In the genomic region with DNA sequence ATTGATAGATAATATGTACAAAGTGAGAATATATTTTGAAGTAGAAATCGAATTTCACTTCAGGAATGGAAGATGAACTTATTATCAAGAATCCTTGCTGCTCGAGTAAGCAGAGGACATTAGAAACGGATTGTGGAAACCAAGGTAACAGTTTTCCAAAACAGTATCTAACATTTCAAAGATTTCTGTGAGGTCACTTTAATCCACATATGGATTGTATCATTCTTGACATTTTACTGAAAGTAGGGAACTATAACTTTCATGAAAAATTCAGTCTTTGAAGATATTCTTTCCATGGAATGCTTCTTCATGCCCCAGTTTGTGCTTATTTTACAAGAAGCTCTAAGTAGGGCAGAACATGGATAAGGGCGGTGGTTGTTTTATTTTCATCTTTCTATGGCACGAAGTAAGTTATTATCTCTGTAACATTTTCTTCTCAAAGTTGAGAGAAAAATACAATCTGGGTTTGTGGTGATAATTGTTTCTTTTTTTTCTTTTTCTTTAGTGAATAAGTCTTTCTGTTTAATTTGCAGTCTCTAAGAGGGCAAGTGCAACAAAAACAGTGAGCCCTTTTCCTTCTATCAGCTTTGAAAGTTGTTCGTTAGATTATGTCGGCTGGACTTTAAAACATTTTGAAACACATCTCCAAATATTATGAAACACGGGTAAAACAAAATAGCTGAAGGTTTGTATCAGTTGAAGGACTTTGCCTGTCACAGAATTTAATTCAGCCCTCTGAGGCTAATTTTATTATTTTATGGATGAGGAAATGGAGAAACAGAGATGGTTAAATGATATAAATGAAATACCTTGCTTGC, we compare ENCODE assay signal across 19 cellular contexts.
"Had no signal": no experiment of that assay in that cellular context is flagged by ENCODE, and none has a peak within 500 bp of the region (broad histone marks: within the 10 kb centered on the region; RNA-seq: fewer than 3 reads in every experiment).

No MANE protein-coding gene starts in this region.

- H3K36me3 Mint-ChIP-seq: activated naive CD4-positive, alpha-beta T cell treated with anti-CD3 and anti-CD28 coated beads, Interleukin-2, amount 50 U/mL, for 24 hours; brain; mesothelial cell of epicardium had no signal

- H3K9me3 ChIP-seq: esophagus squamous epithelium, prostate gland, right atrium auricular region, thyroid gland, upper lobe of right lung had no signal

- H3K27ac Mint-ChIP-seq: activated CD4-positive, alpha-beta memory T cell treated with anti-CD3 and anti-CD28 coated beads, Interleukin-2, amount 10 ng/mL, durations not matched to agents 7 days and 5 days; activated naive CD4-positive, alpha-beta T cell treated with anti-CD3 and anti-CD28 coated beads, Interleukin-2, amount 50 U/mL, for 24 hours; brain; effector memory CD8-positive, alpha-beta T cell; mesothelial cell of epicardium; natural killer cell had no signal

- H3K4me3 ChIP-seq: esophagus squamous epithelium, prostate gland, SK-N-MC, thyroid gland, upper lobe of right lung had no signal

- H3K4me1 ChIP-seq: esophagus squamous epithelium, prostate gland, right atrium auricular region, thyroid gland, upper lobe of right lung had no signal

- H3K4me1 Mint-ChIP-seq: activated CD4-positive, alpha-beta memory T cell treated with anti-CD3 and anti-CD28 coated beads, Interleukin-2, amount 10 ng/mL, durations not matched to agents 7 days and 5 days; activated naive CD4-positive, alpha-beta T cell treated with anti-CD3 and anti-CD28 coated beads, Interleukin-2, amount 50 U/mL, for 24 hours; brain; natural killer cell had no signal

- H3K27me3 Mint-ChIP-seq: activated CD4-positive, alpha-beta memory T cell treated with anti-CD3 and anti-CD28 coated beads, Interleukin-2, amount 10 ng/mL, durations not matched to agents 7 days and 5 days; activated naive CD4-positive, alpha-beta T cell treated with anti-CD3 and anti-CD28 coated beads, Interleukin-2, amount 50 U/mL, for 24 hours; effector memory CD8-positive, alpha-beta T cell had no signal

- H3K27ac ChIP-seq: esophagus squamous epithelium, prostate gland, SK-N-MC, thyroid gland, upper lobe of right lung had no signal

- DNase-seq: activated CD4-positive, alpha-beta memory T cell treated with anti-CD3 and anti-CD28 coated beads, Interleukin-2, amount 10 ng/mL, durations not matched to agents 7 days and 5 days; activated CD4-positive, alpha-beta T cell treated with anti-CD3 and anti-CD28 coated beads for 48 hours; activated effector memory CD4-positive, alpha-beta T cell treated with anti-CD3 and anti-CD28 coated beads, Interleukin-2, amount 50 U/mL, for 16 hours; aorta; caudate nucleus; effector memory CD8-positive, alpha-beta T cell; esophagus squamous epithelium; natural killer cell; stimulated activated CD4-positive, alpha-beta T cell treated with anti-CD3 and anti-CD28 coated beads, Interleukin-12 subunit alpha, Interleukin-12 subunit beta, amount 100 ng/mL, for 4 hours; stimulated activated CD4-positive, alpha-beta T cell treated with anti-CD3 and anti-CD28 coated beads, Interleukin-4, amount 100 ng/mL, for 4 hours; stimulated activated naive CD8-positive, alpha-beta T cell treated with anti-CD3 and anti-CD28 coated beads, Interleukin-15, Interleukin-2, amounts not matched to agents 100 U/mL and 50 U/mL, for 24 hours; thyroid gland; upper lobe of right lung had no signal

- ATAC-seq: effector memory CD8-positive, alpha-beta T cell; natural killer cell; stimulated activated naive CD8-positive, alpha-beta T cell treated with anti-CD3 and anti-CD28 coated beads, Interleukin-15, Interleukin-2, amounts not matched to agents 100 U/mL and 50 U/mL, for 24 hours; upper lobe of right lung had no signal

- H3K36me3 ChIP-seq: esophagus squamous epithelium, prostate gland, right atrium auricular region, thyroid gland, upper lobe of right lung had no signal

- H3K4me3 Mint-ChIP-seq: activated CD4-positive, alpha-beta memory T cell treated with anti-CD3 and anti-CD28 coated beads, Interleukin-2, amount 10 ng/mL, durations not matched to agents 7 days and 5 days; activated naive CD4-positive, alpha-beta T cell treated with anti-CD3 and anti-CD28 coated beads, Interleukin-2, amount 50 U/mL, for 24 hours; brain; effector memory CD8-positive, alpha-beta T cell; mesothelial cell of epicardium; natural killer cell had no signal

- H3K27me3 ChIP-seq: esophagus squamous epithelium, right atrium auricular region, thyroid gland, upper lobe of right lung had no signal
